ENCODE assay signal across 13 cellular contexts in the genomic region with DNA sequence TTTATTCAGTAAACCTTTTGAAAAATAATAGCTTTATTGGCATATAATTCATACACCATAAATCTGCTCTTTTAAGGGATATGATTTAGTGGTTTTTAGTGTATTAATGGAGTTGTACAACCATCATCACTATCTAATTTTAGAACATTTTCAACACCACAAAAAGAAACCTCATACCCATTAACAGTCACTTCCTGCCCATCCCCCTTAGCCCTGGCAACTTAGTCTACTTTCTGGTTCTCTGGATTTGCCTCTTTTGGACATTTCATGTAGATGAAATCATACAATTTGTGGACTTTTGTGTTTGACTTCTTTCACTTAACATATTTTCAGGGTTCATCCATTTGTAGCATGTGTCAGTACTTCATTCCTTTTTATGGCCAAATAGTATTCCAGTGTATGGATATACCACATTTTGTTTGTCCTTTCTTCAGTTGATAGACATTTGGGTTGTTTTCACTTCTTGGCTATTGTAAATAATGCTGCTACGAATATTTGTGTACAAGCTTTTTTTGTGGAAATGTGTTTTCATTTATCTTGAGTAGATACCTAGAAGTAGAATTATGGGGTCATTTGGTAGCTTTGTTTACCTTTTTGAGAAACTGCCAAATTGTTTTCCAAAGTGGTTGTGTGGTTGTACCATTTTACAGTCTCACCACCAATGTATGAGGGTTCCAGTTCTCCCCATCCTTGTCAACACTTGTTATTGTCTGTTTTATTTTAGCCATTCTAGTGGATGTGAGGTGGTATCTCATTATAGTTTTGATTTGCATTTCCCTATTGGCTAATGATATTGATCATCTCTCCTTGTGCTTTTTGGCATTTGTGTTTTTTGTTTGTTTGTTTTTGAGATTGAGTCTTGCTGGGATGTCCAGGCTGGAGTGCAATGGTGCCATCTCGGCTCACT. TPM values are rescaled to one million over a fixed set of nuclear protein-coding genes. Genes with fewer than 3 reads are reported as not detected.
DNase-seq lines count a peak whose midpoint lies in the region; ATAC-seq and TF ChIP-seq lines count a peak whose summit lies in the region.
"Had no signal": no experiment of that assay in that cellular context is flagged by ENCODE, and none has a peak within 500 bp of the region (broad histone marks: within the 10 kb centered on the region; RNA-seq: fewer than 3 reads in every experiment).

No MANE protein-coding gene starts in this region.

- ATAC-seq in GM19324 (IDR thresholded peaks at IDR 0.05; ENCODE audit: low FRiP score, unreplicated experiment): no peak
- ATAC-seq in HG03097 (IDR thresholded peaks at IDR 0.05; ENCODE audit: low FRiP score, unreplicated experiment): no peak

- H3K27ac Mint-ChIP-seq in HFFc6 (peak overlapping the region; percentile 99), immature natural killer cell (peak overlapping the region; percentile 48 to 93 (median 84))
- H3K27ac Mint-ChIP-seq in activated CD4-positive, alpha-beta memory T cell treated with anti-CD3 and anti-CD28 coated beads for 36 hours: peak overlapping the region; percentile 62

- peaks cover 82% of the 10 kb centered on the region for H3K4me1 ChIP-seq in BLaER1

- H3K36me3 Mint-ChIP-seq in HFFc6 (ENCODE audit: low read depth): peaks cover 69% of the 10 kb centered on the region
- H3K36me3 Mint-ChIP-seq in activated CD4-positive, alpha-beta memory T cell treated with anti-CD3 and anti-CD28 coated beads for 36 hours: peaks cover 24% of the 10 kb centered on the region
- peaks cover 0 to 4% (median 3%) of the 10 kb centered on the region in 3 donors for H3K36me3 Mint-ChIP-seq in immature natural killer cell

- H3K4me2 ChIP-seq in BLaER1: peak overlapping the region; percentile 86

- H3K4me3 Mint-ChIP-seq in HFFc6 (peak overlapping the region; percentile 37), immature natural killer cell (peak overlapping the region; percentile 3 to 76 (median 49))
- H3K4me3 Mint-ChIP-seq in activated CD4-positive, alpha-beta memory T cell treated with anti-CD3 and anti-CD28 coated beads for 36 hours: no peak overlapping the region

- H3K27me3 Mint-ChIP-seq in HFFc6 (ENCODE audit: insufficient read depth) (peaks cover 33% of the 10 kb centered on the region), immature natural killer cell (ENCODE audit: low read depth in 3 of 3) (peaks cover 5 to 13% (median 7%) of the 10 kb centered on the region in 3 donors)
- H3K27me3 Mint-ChIP-seq in activated CD4-positive, alpha-beta memory T cell treated with anti-CD3 and anti-CD28 coated beads for 36 hours: no peaks in the 10 kb centered on the region

- POLR2A ChIA-PET in activated CD4-positive, alpha-beta memory T cell treated with anti-CD3 and anti-CD28 coated beads for 36 hours (lab: Charles Lee): interaction anchor here (0.6 kb wide), 1 partner anchor 9 kb away, joined by 3 read pairs; no protein-coding TSS in a partner anchor

- CTCF ChIA-PET in activated CD4-positive, alpha-beta memory T cell treated with anti-CD3 and anti-CD28 coated beads for 36 hours (lab: Charles Lee): interaction anchor here (1.4 kb wide), 1 partner anchor 9 kb away, joined by 6 read pairs; no protein-coding TSS in a partner anchor

- peaks cover 18% of the 10 kb centered on the region for H3K36me3 ChIP-seq in BLaER1
- H3K36me3 ChIP-seq: ascending aorta, neutrophil had no signal

- DNase-seq in HFFc6: no peak
- no peak for DNase-seq in activated CD4-positive, alpha-beta memory T cell treated with anti-CD3 and anti-CD28 coated beads for 36 hours
- peak; percentile 38 to 58 (median 47) for DNase-seq in immature natural killer cell
- no peak for DNase-seq in Kasumi-1 (lab: John Stamatoyannopoulos, UW)
- no peak for DNase-seq in GM20000 (ENCODE audit: low spot score)
- DNase-seq: NCI-H1105 treated with DMSO at 0.1 percent for 48 hours; stimulated activated CD4-positive, alpha-beta T cell treated with anti-CD3 and anti-CD28 coated beads, Interleukin-1b, Interleukin-23, amount 100 ng/mL, for 48 hours had no signal

- H3K9me3 ChIP-seq in BLaER1: peaks cover 19% of the 10 kb centered on the region
- H3K9me3 ChIP-seq: ascending aorta, neutrophil had no signal

- H3K4me3 ChIP-seq in BLaER1: 0 out of 2 replicates have a peak overlapping the region, but pooled peaks have one; percentile 17
- H3K4me3 ChIP-seq: ascending aorta had no signal

- peaks cover 82% of the 10 kb centered on the region for H4K20me1 ChIP-seq in BLaER1

- H3K9me3 Mint-ChIP-seq in HFFc6 (peaks cover 20% of the 10 kb centered on the region), immature natural killer cell (peaks cover 0 to 3% (median 0%) of the 10 kb centered on the region in 6 donors)
- peaks cover 8% of the 10 kb centered on the region for H3K9me3 Mint-ChIP-seq in activated CD4-positive, alpha-beta memory T cell treated with anti-CD3 and anti-CD28 coated beads for 36 hours

- no peak overlapping the region for H3K9ac ChIP-seq in BLaER1

- H3K4me1 Mint-ChIP-seq in HFFc6 (ENCODE audit: low read depth) (peaks cover 30% of the 10 kb centered on the region), immature natural killer cell (peaks cover 31 to 33% of the 10 kb centered on the region in 2 donors)
- H3K4me1 Mint-ChIP-seq in activated CD4-positive, alpha-beta memory T cell treated with anti-CD3 and anti-CD28 coated beads for 36 hours (ENCODE audit: low read depth): peaks cover 74% of the 10 kb centered on the region

- intact Hi-C loops in activated CD4-positive, alpha-beta memory T cell treated with anti-CD3 and anti-CD28 coated beads for 36 hours (cut with micrococcal nuclease): no loop called here

- no peaks in the 10 kb centered on the region for H3K27me3 ChIP-seq in BLaER1
- H3K27me3 ChIP-seq: ascending aorta, neutrophil had no signal

- peak overlapping the region; percentile 84; the same call in 1 of the 2 replicates for H3K27ac ChIP-seq in BLaER1
- H3K27ac ChIP-seq: neutrophil, VCaP had no signal

- TF ChIP-seq CTCF in HFFc6 (IDR thresholded peaks at IDR 0.05) (no peak), GM20000 (IDR thresholded peaks at IDR 0.05; ENCODE audit: extremely low read depth, missing control alignments) (no peak)

RNA-seq across cellular contexts. Expression of a gene that starts 45.8 kb away (rescaled TPM):
- 100 to 1,000 TPM in 4 of 6 experiments, 10 to 100 TPM in 2; 54.3 to 132 (median 118) TPM for total RNA-seq in HFFc6 (2021; fragmentation: NEBNext Ultra II Directional; extraction: Animal tissue kit (Norgen Biotek cat#: 25700))
- total RNA-seq in activated CD4-positive, alpha-beta memory T cell treated with anti-CD3 and anti-CD28 coated beads for 36 hours: 10 to 100 TPM; 50.2 to 50.5 TPM
- 10 to 100 TPM in 2 of 3 donors, 1 to 10 TPM in 1; 8.9 to 11.9 (median 10.0) TPM for polyA plus RNA-seq in immature natural killer cell

Comparison
In these comparisons a context has a peak if more than half of its experiments do, and no peak if none do; other contexts are left out.
1. DNase-seq: peak in immature natural killer cell (3 of 3); none in HFFc6 (single experiment), activated CD4-positive, alpha-beta memory T cell treated with anti-CD3 and anti-CD28 coated beads for 36 hours (single experiment), Kasumi-1 (0 of 2) and GM20000 (single experiment).
2. Peak in every context shown above with its lines, with median percentiles within 50 percentile points of each other: H3K27ac Mint-ChIP-seq.